In genomic region chr22:36465232-36466021, GRCh38 we compare ENCODE assay signal across 8 cellular contexts. TPM values are rescaled to one million over a fixed set of nuclear protein-coding genes. Genes with fewer than 3 reads are reported as not detected.
DNase-seq lines count a peak whose midpoint lies in the region; ATAC-seq and TF ChIP-seq lines count a peak whose summit lies in the region.

No MANE protein-coding gene starts in this region.

- peak; percentile 85 for DNase-seq in Panc1 (ENCODE audit: low read depth, low spot score)
- no peak for DNase-seq in esophagus muscularis mucosa (ENCODE audit: extremely low spot score)
- DNase-seq in non-pigmented ciliary epithelial cell (ENCODE audit: low read depth): peak; percentile 81
- DNase-seq in natural killer cell: no peak

- intact Hi-C loops in Panc1 (cut with micrococcal nuclease; ENCODE audit: unreplicated experiment): no loop called here
- intact Hi-C loops in esophagus muscularis mucosa (cut with DNase I): loop anchor here (5.0 kb wide), 2 partner anchors 78 to 138 kb away; partner anchors contain the start of gene MYH9
- intact Hi-C loops in natural killer cell (cut with micrococcal nuclease): no loop called here

- H3K4me3 ChIP-seq in BLaER1 (no peak overlapping the region), Panc1 (ENCODE audit: low read depth in 2 of 2, low read length in 2 of 2) (no peak overlapping the region), esophagus muscularis mucosa (no peak overlapping the region)

- TF ChIP-seq POLR2A in esophagus muscularis mucosa (IDR thresholded peaks at IDR 0.05; ENCODE audit: low read depth): no peak

- peak; percentile 79 for TF ChIP-seq EP300 in esophagus muscularis mucosa (IDR thresholded peaks at IDR 0.05)

- H3K9ac ChIP-seq in BLaER1: peak overlapping the region; percentile 50; the same call in 1 of the 2 replicates

- H3K27me3 ChIP-seq in BLaER1 (no peaks in the 10 kb centered on the region), Panc1 (ENCODE audit: control insufficient read depth, insufficient read depth, low read length) (no peaks in the 10 kb centered on the region), esophagus muscularis mucosa (no peaks in the 10 kb centered on the region)

- in situ Hi-C loops in Panc1 (cut with HindIII; ENCODE audit: low pct_unique_long_range_greater_than_20kb, low sequenced_read_pairs): no loop called here

- H3K9me3 ChIP-seq in BLaER1: no peaks in the 10 kb centered on the region
- H3K9me3 ChIP-seq in Panc1 (ENCODE audit: control insufficient read depth, insufficient read depth, low read depth, low read length): no peaks in the 10 kb centered on the region
- H3K9me3 ChIP-seq in esophagus muscularis mucosa: no peaks in the 10 kb centered on the region

- H3K27me3 Mint-ChIP-seq in natural killer cell (ENCODE audit: low read depth in 2 of 2): no peaks in the 10 kb centered on the region

- WGBS in esophagus muscularis mucosa: 52% methylated on average over 16 of the region's 25 CpGs

- POLR2A ChIA-PET in Panc1 (lab: Charles Lee): no interaction called here

- TF ChIP-seq CTCF in Panc1 (IDR thresholded peaks at IDR 0.05) (no peak), esophagus muscularis mucosa (IDR thresholded peaks at IDR 0.05) (no peak), natural killer cell (IDR thresholded peaks at IDR 0.05) (no peak)

- H3K4me2 ChIP-seq in BLaER1: peak overlapping the region; percentile 88

- no peaks in the 10 kb centered on the region for H3K36me3 Mint-ChIP-seq in natural killer cell

- H3K27ac ChIP-seq in BLaER1 (peak overlapping the region; percentile 91), Panc1 (ENCODE audit: low read length) (peak overlapping the region; percentile 88), esophagus muscularis mucosa (replicated peaks in 1 of 4) (peak overlapping the region; percentile 89 to 97 (median 92))

- H3K4me1 ChIP-seq in BLaER1: peaks cover 97% of the 10 kb centered on the region
- peaks cover 68% of the 10 kb centered on the region for H3K4me1 ChIP-seq in Panc1 (ENCODE audit: control insufficient read depth, insufficient read depth, low read length)
- H3K4me1 ChIP-seq in esophagus muscularis mucosa: peaks cover 83 to 93% (median 88%) of the 10 kb centered on the region in 4 donors

- H3K36me3 ChIP-seq in BLaER1 (no peaks in the 10 kb centered on the region), Panc1 (ENCODE audit: control insufficient read depth, insufficient read depth, low read length) (no peaks in the 10 kb centered on the region), esophagus muscularis mucosa (peaks cover 0 to 7% (median 0%) of the 10 kb centered on the region in 4 donors)

- no TSS peak for BruUV-seq in Panc1 (replicated peaks; lab: Mats Ljungman, UMichigan)

- H3K4me3 Mint-ChIP-seq in natural killer cell: no peak overlapping the region

- H3K9me3 Mint-ChIP-seq in natural killer cell: no peaks in the 10 kb centered on the region

- ATAC-seq in Panc1 (peak; percentile 70), HG03520 (IDR thresholded peaks at IDR 0.05; ENCODE audit: unreplicated experiment) (no peak), GM21717 (IDR thresholded peaks at IDR 0.05; ENCODE audit: unreplicated experiment) (no peak), natural killer cell (no peak)
- ATAC-seq in activated CD4-positive, CD25-positive, alpha-beta regulatory T cell treated with anti-CD3 and anti-CD28 coated beads, Interleukin-2, amount 50 U/mL, for 24 hours: no peak

- peaks cover 13 to 16% of the 10 kb centered on the region in 2 donors for H3K4me1 Mint-ChIP-seq in natural killer cell

- H3K27ac Mint-ChIP-seq in natural killer cell: no peak overlapping the region

- CTCF ChIA-PET in Panc1 (lab: Charles Lee): no interaction called here

- no peaks in the 10 kb centered on the region for H4K20me1 ChIP-seq in BLaER1

RNA-seq across cellular contexts. Expression of gene TXN2, which starts 16.0 kb away (rescaled TPM):
- 64.1 TPM for total RNA-seq in Panc1 (2021; ENCODE audit: unreplicated experiment)
- 102 TPM for polyA plus RNA-seq in Panc1 (2012; ENCODE audit: insufficient read length)
- total RNA-seq in esophagus muscularis mucosa: 10 to 100 TPM; 34.9 to 56.5 (median 47.2) TPM
- total RNA-seq in natural killer cell: 10 to 100 TPM; 35.5 to 45.4 (median 41.5) TPM

RNA-seq across cellular contexts. Expression of gene FOXRED2, which starts 41.4 kb away (rescaled TPM):
- total RNA-seq in Panc1 (2021; ENCODE audit: unreplicated experiment) (37.7 TPM), esophagus muscularis mucosa (10 to 100 TPM in 1 of 4 donors, 1 to 10 TPM in 3; 4.6 to 12.5 (median 5.4) TPM), natural killer cell (1 to 10 TPM; 1.7 to 2.0 (median 1.9) TPM)
- 24.4 TPM for polyA plus RNA-seq in Panc1 (2012; ENCODE audit: insufficient read length)

Comparison
In these comparisons a context has a peak if more than half of its experiments do, and no peak if none do; other contexts are left out.
1. DNase-seq: peak in Panc1 (single experiment) and non-pigmented ciliary epithelial cell (single experiment); none in esophagus muscularis mucosa (single experiment) and natural killer cell (single experiment).
2. Peak in every context shown above with its lines, with median percentiles within 50 percentile points of each other: H3K27ac ChIP-seq.